Comparison of ENCODE assay signal across 1 cellular context in the genomic region with DNA sequence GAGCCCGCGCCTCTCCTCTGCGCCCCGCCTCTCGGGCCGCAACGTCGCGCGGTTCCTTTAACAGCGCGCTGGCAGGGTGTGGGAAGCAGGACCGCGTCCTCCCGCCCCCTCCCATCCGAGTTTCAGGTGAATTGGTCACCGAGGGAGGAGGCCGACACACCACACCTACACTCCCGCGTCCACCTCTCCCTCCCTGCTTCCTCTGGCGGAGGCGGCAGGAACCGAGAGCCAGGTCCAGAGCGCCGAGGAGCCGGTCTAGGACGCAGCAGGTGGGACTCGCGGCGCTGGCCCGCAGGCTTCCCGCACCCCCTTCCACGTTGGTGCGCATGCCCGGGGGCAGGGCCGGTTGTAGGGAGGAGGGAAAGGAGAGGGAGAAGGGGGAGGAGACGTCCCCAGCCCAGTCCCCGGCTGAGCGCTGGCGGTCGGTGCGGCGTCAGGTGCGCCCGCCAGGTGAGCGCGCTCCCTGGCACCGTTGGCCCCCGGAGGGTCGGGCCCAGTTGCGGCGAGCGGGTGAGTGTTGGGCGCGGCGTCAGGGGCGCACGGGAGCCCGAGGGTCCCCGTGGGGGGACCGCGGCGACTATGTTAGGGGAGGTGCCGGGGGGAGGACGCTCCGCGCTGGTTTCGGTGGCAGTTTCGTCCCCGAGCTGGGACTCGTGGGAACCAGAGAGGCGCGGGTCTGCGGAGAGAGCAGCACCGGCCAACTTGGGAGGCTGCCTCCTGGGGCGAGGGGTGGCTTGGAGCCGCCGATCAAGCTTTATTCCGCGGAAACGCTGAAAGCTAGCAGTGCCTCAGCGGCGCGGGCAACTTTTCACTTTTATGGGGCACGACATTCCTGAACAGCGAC.
TF ChIP-seq lines count a peak whose summit lies in the region.

A gene with protein sequence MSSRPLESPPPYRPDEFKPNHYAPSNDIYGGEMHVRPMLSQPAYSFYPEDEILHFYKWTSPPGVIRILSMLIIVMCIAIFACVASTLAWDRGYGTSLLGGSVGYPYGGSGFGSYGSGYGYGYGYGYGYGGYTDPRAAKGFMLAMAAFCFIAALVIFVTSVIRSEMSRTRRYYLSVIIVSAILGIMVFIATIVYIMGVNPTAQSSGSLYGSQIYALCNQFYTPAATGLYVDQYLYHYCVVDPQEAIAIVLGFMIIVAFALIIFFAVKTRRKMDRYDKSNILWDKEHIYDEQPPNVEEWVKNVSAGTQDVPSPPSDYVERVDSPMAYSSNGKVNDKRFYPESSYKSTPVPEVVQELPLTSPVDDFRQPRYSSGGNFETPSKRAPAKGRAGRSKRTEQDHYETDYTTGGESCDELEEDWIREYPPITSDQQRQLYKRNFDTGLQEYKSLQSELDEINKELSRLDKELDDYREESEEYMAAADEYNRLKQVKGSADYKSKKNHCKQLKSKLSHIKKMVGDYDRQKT (plus strand): TSS at position 400 of the 844 bp plus-strand sequence. CDS start 11,455 bp downstream, outside the sequence.

TF ChIP-seq in WTC11, 78 proteins besides CTCF, POLR2A, EP300 and RAD21 (continued from another document):
- TF ChIP-seq, protein P1, sequence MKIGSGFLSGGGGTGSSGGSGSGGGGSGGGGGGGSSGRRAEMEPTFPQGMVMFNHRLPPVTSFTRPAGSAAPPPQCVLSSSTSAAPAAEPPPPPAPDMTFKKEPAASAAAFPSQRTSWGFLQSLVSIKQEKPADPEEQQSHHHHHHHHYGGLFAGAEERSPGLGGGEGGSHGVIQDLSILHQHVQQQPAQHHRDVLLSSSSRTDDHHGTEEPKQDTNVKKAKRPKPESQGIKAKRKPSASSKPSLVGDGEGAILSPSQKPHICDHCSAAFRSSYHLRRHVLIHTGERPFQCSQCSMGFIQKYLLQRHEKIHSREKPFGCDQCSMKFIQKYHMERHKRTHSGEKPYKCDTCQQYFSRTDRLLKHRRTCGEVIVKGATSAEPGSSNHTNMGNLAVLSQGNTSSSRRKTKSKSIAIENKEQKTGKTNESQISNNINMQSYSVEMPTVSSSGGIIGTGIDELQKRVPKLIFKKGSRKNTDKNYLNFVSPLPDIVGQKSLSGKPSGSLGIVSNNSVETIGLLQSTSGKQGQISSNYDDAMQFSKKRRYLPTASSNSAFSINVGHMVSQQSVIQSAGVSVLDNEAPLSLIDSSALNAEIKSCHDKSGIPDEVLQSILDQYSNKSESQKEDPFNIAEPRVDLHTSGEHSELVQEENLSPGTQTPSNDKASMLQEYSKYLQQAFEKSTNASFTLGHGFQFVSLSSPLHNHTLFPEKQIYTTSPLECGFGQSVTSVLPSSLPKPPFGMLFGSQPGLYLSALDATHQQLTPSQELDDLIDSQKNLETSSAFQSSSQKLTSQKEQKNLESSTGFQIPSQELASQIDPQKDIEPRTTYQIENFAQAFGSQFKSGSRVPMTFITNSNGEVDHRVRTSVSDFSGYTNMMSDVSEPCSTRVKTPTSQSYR (CRISPR knock-in tag; IDR thresholded peaks at IDR 0.05), result peak; percentile 55; the same call in 1 of the 2 replicates
- peak; percentile 77; the same call in 1 of the 2 replicates for TF ChIP-seq TEAD1 (CRISPR knock-in tag; IDR thresholded peaks at IDR 0.05)
- TF ChIP-seq, protein P2, sequence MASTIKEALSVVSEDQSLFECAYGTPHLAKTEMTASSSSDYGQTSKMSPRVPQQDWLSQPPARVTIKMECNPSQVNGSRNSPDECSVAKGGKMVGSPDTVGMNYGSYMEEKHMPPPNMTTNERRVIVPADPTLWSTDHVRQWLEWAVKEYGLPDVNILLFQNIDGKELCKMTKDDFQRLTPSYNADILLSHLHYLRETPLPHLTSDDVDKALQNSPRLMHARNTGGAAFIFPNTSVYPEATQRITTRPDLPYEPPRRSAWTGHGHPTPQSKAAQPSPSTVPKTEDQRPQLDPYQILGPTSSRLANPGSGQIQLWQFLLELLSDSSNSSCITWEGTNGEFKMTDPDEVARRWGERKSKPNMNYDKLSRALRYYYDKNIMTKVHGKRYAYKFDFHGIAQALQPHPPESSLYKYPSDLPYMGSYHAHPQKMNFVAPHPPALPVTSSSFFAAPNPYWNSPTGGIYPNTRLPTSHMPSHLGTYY (CRISPR knock-in tag; IDR thresholded peaks at IDR 0.05), result no peak
- TF ChIP-seq ZBTB21 (CRISPR knock-in tag; IDR thresholded peaks at IDR 0.05; ENCODE audit: borderline replicate concordance), result peak; percentile 62; the same call in 1 of the 2 replicates
- TF ChIP-seq SMAD4 (CRISPR knock-in tag; IDR thresholded peaks at IDR 0.05), result no peak
- TF ChIP-seq, protein P3, sequence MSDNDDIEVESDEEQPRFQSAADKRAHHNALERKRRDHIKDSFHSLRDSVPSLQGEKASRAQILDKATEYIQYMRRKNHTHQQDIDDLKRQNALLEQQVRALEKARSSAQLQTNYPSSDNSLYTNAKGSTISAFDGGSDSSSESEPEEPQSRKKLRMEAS (CRISPR knock-in tag; IDR thresholded peaks at IDR 0.05), result peak; percentile 86
- no peak for TF ChIP-seq NR2C2 (CRISPR knock-in tag; IDR thresholded peaks at IDR 0.05)
- TF ChIP-seq, protein P4, sequence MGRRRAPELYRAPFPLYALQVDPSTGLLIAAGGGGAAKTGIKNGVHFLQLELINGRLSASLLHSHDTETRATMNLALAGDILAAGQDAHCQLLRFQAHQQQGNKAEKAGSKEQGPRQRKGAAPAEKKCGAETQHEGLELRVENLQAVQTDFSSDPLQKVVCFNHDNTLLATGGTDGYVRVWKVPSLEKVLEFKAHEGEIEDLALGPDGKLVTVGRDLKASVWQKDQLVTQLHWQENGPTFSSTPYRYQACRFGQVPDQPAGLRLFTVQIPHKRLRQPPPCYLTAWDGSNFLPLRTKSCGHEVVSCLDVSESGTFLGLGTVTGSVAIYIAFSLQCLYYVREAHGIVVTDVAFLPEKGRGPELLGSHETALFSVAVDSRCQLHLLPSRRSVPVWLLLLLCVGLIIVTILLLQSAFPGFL (CRISPR knock-in tag; IDR thresholded peaks at IDR 0.05; ENCODE audit: borderline replicate concordance), result no peak
- TF ChIP-seq NFE2L1 (CRISPR knock-in tag; IDR thresholded peaks at IDR 0.05), result peak; percentile 8; the same call in 1 of the 2 replicates
- no peak for TF ChIP-seq CREB1 (CRISPR knock-in tag; IDR thresholded peaks at IDR 0.05)
- peak; percentile 78 for TF ChIP-seq ZNF121 (CRISPR knock-in tag; IDR thresholded peaks at IDR 0.05)
- TF ChIP-seq, protein P5, sequence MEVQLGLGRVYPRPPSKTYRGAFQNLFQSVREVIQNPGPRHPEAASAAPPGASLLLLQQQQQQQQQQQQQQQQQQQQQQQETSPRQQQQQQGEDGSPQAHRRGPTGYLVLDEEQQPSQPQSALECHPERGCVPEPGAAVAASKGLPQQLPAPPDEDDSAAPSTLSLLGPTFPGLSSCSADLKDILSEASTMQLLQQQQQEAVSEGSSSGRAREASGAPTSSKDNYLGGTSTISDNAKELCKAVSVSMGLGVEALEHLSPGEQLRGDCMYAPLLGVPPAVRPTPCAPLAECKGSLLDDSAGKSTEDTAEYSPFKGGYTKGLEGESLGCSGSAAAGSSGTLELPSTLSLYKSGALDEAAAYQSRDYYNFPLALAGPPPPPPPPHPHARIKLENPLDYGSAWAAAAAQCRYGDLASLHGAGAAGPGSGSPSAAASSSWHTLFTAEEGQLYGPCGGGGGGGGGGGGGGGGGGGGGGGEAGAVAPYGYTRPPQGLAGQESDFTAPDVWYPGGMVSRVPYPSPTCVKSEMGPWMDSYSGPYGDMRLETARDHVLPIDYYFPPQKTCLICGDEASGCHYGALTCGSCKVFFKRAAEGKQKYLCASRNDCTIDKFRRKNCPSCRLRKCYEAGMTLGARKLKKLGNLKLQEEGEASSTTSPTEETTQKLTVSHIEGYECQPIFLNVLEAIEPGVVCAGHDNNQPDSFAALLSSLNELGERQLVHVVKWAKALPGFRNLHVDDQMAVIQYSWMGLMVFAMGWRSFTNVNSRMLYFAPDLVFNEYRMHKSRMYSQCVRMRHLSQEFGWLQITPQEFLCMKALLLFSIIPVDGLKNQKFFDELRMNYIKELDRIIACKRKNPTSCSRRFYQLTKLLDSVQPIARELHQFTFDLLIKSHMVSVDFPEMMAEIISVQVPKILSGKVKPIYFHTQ (CRISPR knock-in tag; IDR thresholded peaks at IDR 0.05), result no peak
- TF ChIP-seq, protein P6, sequence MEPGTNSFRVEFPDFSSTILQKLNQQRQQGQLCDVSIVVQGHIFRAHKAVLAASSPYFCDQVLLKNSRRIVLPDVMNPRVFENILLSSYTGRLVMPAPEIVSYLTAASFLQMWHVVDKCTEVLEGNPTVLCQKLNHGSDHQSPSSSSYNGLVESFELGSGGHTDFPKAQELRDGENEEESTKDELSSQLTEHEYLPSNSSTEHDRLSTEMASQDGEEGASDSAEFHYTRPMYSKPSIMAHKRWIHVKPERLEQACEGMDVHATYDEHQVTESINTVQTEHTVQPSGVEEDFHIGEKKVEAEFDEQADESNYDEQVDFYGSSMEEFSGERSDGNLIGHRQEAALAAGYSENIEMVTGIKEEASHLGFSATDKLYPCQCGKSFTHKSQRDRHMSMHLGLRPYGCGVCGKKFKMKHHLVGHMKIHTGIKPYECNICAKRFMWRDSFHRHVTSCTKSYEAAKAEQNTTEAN (CRISPR knock-in tag; IDR thresholded peaks at IDR 0.05), result 0 out of 2 replicates have a peak, but pooled peaks have one; percentile 48
- TF ChIP-seq ZNF423 (CRISPR knock-in tag; IDR thresholded peaks at IDR 0.05), result peak; percentile 24; the same call in 1 of the 2 replicates
- TF ChIP-seq KAT7 (CRISPR knock-in tag; IDR thresholded peaks at IDR 0.05; ENCODE audit: borderline replicate concordance), result peak; percentile 80
- peak; percentile 34; the same call in 1 of the 2 replicates for TF ChIP-seq ZNF263 (CRISPR knock-in tag; IDR thresholded peaks at IDR 0.05; ENCODE audit: low read depth)
TF ChIP-seq in WTC11: peak in this region for 28.
